2 cellular contexts compared by ENCODE assay signal in genomic region chr3:185200639-185201038, GRCh38.
TF ChIP-seq lines count a peak whose summit lies in the region.

No MANE protein-coding gene starts in this region.

TF ChIP-seq in K562, 482 proteins besides CTCF, POLR2A, EP300 and RAD21:
- TF ChIP-seq NFIC (IDR thresholded peaks at IDR 0.05), result peak; percentile 66
- no peak for TF ChIP-seq NR0B1 (IDR thresholded peaks at IDR 0.05; ENCODE audit: partially characterized antibody)
- no peak for TF ChIP-seq CSDE1 (IDR thresholded peaks at IDR 0.05)
- TF ChIP-seq ZNF589 (CRISPR knock-in tag; IDR thresholded peaks at IDR 0.05; ENCODE audit: low read depth), result no peak
- no peak for TF ChIP-seq ZNF318 (IDR thresholded peaks at IDR 0.05; ENCODE audit: borderline replicate concordance in 1 of 2, low read depth in 1 of 2)
- no peak for TF ChIP-seq BCLAF1 (IDR thresholded peaks at IDR 0.05; ENCODE audit: borderline replicate concordance in 1 of 2, control insufficient read depth in 1 of 2, low read depth in 2 of 2, low read length in 1 of 2)
- no peak for TF ChIP-seq ADNP (tag; IDR thresholded peaks at IDR 0.05)
TF ChIP-seq in K562: peak in this region for 1.

TF ChIP-seq in HepG2, 621 proteins besides CTCF, POLR2A, EP300 and RAD21:
- TF ChIP-seq ZBTB42 (CRISPR knock-in tag; IDR thresholded peaks at IDR 0.05) (no peak), ZNF564 (CRISPR knock-in tag; IDR thresholded peaks at IDR 0.05) (no peak), ZNF446 (CRISPR knock-in tag; IDR thresholded peaks at IDR 0.05) (no peak), ZNF780A (CRISPR knock-in tag; IDR thresholded peaks at IDR 0.05) (no peak), PATZ1 (CRISPR knock-in tag; IDR thresholded peaks at IDR 0.05) (no peak), MBD4 (IDR thresholded peaks at IDR 0.05; ENCODE audit: borderline replicate concordance, low read length) (no peak), NFKB2 (CRISPR knock-in tag; IDR thresholded peaks at IDR 0.05; ENCODE audit: borderline replicate concordance) (no peak), ZNF343 (CRISPR knock-in tag; IDR thresholded peaks at IDR 0.05) (no peak), KDM1A (CRISPR knock-in tag; IDR thresholded peaks at IDR 0.05) (no peak), MXD4 (CRISPR knock-in tag; IDR thresholded peaks at IDR 0.05) (no peak)
